Comparison of ENCODE assay signal across 1 cellular context in genomic region chr2:40279001-40279400, GRCh38.
TF ChIP-seq lines count a peak whose summit lies in the region.

No MANE protein-coding gene starts in this region.

TF ChIP-seq in SK-N-SH, 30 proteins besides CTCF, POLR2A, EP300 and RAD21 (continued from another document):
- TF ChIP-seq RFX5 (IDR thresholded peaks at IDR 0.05; ENCODE audit: low read length) = no peak
- TF ChIP-seq, protein P1, sequence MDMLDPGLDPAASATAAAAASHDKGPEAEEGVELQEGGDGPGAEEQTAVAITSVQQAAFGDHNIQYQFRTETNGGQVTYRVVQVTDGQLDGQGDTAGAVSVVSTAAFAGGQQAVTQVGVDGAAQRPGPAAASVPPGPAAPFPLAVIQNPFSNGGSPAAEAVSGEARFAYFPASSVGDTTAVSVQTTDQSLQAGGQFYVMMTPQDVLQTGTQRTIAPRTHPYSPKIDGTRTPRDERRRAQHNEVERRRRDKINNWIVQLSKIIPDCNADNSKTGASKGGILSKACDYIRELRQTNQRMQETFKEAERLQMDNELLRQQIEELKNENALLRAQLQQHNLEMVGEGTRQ (IDR thresholded peaks at IDR 0.05; ENCODE audit: borderline replicate concordance, low read depth, low read length) = no peak
- TF ChIP-seq, protein P2, sequence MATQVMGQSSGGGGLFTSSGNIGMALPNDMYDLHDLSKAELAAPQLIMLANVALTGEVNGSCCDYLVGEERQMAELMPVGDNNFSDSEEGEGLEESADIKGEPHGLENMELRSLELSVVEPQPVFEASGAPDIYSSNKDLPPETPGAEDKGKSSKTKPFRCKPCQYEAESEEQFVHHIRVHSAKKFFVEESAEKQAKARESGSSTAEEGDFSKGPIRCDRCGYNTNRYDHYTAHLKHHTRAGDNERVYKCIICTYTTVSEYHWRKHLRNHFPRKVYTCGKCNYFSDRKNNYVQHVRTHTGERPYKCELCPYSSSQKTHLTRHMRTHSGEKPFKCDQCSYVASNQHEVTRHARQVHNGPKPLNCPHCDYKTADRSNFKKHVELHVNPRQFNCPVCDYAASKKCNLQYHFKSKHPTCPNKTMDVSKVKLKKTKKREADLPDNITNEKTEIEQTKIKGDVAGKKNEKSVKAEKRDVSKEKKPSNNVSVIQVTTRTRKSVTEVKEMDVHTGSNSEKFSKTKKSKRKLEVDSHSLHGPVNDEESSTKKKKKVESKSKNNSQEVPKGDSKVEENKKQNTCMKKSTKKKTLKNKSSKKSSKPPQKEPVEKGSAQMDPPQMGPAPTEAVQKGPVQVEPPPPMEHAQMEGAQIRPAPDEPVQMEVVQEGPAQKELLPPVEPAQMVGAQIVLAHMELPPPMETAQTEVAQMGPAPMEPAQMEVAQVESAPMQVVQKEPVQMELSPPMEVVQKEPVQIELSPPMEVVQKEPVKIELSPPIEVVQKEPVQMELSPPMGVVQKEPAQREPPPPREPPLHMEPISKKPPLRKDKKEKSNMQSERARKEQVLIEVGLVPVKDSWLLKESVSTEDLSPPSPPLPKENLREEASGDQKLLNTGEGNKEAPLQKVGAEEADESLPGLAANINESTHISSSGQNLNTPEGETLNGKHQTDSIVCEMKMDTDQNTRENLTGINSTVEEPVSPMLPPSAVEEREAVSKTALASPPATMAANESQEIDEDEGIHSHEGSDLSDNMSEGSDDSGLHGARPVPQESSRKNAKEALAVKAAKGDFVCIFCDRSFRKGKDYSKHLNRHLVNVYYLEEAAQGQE (IDR thresholded peaks at IDR 0.05; ENCODE audit: low read depth, low read length) = no peak
- TF ChIP-seq, protein P3, sequence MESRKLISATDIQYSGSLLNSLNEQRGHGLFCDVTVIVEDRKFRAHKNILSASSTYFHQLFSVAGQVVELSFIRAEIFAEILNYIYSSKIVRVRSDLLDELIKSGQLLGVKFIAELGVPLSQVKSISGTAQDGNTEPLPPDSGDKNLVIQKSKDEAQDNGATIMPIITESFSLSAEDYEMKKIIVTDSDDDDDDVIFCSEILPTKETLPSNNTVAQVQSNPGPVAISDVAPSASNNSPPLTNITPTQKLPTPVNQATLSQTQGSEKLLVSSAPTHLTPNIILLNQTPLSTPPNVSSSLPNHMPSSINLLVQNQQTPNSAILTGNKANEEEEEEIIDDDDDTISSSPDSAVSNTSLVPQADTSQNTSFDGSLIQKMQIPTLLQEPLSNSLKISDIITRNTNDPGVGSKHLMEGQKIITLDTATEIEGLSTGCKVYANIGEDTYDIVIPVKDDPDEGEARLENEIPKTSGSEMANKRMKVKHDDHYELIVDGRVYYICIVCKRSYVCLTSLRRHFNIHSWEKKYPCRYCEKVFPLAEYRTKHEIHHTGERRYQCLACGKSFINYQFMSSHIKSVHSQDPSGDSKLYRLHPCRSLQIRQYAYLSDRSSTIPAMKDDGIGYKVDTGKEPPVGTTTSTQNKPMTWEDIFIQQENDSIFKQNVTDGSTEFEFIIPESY (IDR thresholded peaks at IDR 0.05; ENCODE audit: borderline replicate concordance, low read depth) = no peak
- no peak for TF ChIP-seq JUND (IDR thresholded peaks at IDR 0.05)
- TF ChIP-seq GABPA (IDR thresholded peaks at IDR 0.05; ENCODE audit: low read depth) = no peak
- TF ChIP-seq NRF1 (IDR thresholded peaks at IDR 0.05; ENCODE audit: low read depth, low read length) = no peak
- TF ChIP-seq, protein P4, sequence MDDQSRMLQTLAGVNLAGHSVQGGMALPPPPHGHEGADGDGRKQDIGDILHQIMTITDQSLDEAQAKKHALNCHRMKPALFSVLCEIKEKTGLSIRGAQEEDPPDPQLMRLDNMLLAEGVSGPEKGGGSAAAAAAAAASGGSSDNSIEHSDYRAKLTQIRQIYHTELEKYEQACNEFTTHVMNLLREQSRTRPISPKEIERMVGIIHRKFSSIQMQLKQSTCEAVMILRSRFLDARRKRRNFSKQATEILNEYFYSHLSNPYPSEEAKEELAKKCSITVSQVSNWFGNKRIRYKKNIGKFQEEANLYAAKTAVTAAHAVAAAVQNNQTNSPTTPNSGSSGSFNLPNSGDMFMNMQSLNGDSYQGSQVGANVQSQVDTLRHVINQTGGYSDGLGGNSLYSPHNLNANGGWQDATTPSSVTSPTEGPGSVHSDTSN (IDR thresholded peaks at IDR 0.05) = no peak
- no peak for TF ChIP-seq RCOR1 (IDR thresholded peaks at IDR 0.05; ENCODE audit: low read length)
